ENCODE assay signal across 8 cellular contexts in genomic region chr12:107912421-107913004, GRCh38.
DNase-seq lines count a peak whose midpoint lies in the region; ATAC-seq, FAIRE-seq and TF ChIP-seq lines count a peak whose summit lies in the region.

No MANE protein-coding gene starts in this region.

- H3K36me3 ChIP-seq in pancreas: no peaks in the 10 kb centered on the region

- DNase-seq in ELF-1 (ENCODE audit: low read depth, low spot score) (peak; percentile 72), H54 (ENCODE audit: insufficient read length, low spot score) (peak; percentile 64), NCI-H460 (ENCODE audit: extremely low read depth, low read depth) (peak; percentile 36), fibroblast of mammary gland (ENCODE audit: low read depth) (peak; percentile 25), pancreas (peak; percentile 16 to 78 (median 42)), middle frontal gyrus (ENCODE audit: extremely low spot score, low spot score) (no peak)
- peak; percentile 81 to 82 for DNase-seq in activated T-cell treated with anti-CD3 and anti-CD28 coated beads, Interleukin-2, amount 50 U/mL, for 48 hours

- no peaks in the 10 kb centered on the region for H3K4me1 ChIP-seq in pancreas

- no peak overlapping the region for H3K27ac ChIP-seq in pancreas

- peak; percentile 51 to 89 (median 57) for ATAC-seq in pancreas
- ATAC-seq in HG03457 (IDR thresholded peaks at IDR 0.05; ENCODE audit: unreplicated experiment): no peak

- WGBS in pancreas, 2 donors: 2 to 4% methylated on average over 22 of the region's 22 CpGs

- intact Hi-C loops in pancreas (cut with DNase I): no loop called here

- FAIRE-seq in H54 (lab: Jason Lieb, UNC) (no peak), pancreas (lab: Jason Lieb, UNC) (no peak)

- peak; percentile 45 for TF ChIP-seq CTCF in fibroblast of mammary gland (conservative IDR thresholded peaks at IDR 0.05; ENCODE audit: control insufficient read depth, insufficient read depth, low read depth, low read length)
- TF ChIP-seq CTCF in pancreas (IDR thresholded peaks at IDR 0.05): peak; percentile 27 to 56 (median 35)

- H3K9me3 ChIP-seq in pancreas: no peaks in the 10 kb centered on the region

- H3K4me3 ChIP-seq in fibroblast of mammary gland (ENCODE audit: control insufficient read depth, low read depth, low read length) (no peak overlapping the region), pancreas (no peak overlapping the region)

- TF ChIP-seq POLR2A in H54 (IDR thresholded peaks at IDR 0.05; ENCODE audit: low read depth, low read length): no peak

- peaks cover 0 to 4% (median 0%) of the 10 kb centered on the region in 4 donors for H3K27me3 ChIP-seq in pancreas
